8 cellular contexts compared by ENCODE assay signal in genomic region chr15:60389261-60390077, GRCh38. TPM values are rescaled to one million over a fixed set of nuclear protein-coding genes. Genes with fewer than 3 reads are reported as not detected.
DNase-seq lines count a peak whose midpoint lies in the region; ATAC-seq and TF ChIP-seq lines count a peak whose summit lies in the region.

No MANE protein-coding gene starts in this region.

- H2BK12ac ChIP-seq in neuronal stem cell (ENCODE audit: low read length): no peak overlapping the region

- H2BK15ac ChIP-seq in neuronal stem cell (ENCODE audit: low read length): no peak overlapping the region

- CTCF ChIA-PET in Caco-2 (lab: Charles Lee): no interaction called here
- CTCF ChIA-PET in T-cell (lab: Charles Lee): interaction anchor here (0.6 kb wide), 4 partner anchors 10 to 637 kb away, joined by 3 to 7 read pairs (median 4); no protein-coding TSS in a partner anchor

- H3K9ac ChIP-seq in neuronal stem cell (ENCODE audit: low read depth, low read length, poor library complexity): no peak overlapping the region

- H3K36me3 Mint-ChIP-seq in Caco-2 (ENCODE audit: insufficient read depth, unreplicated experiment) (peaks cover 98% of the 10 kb centered on the region), T-cell (peaks cover 14% of the 10 kb centered on the region)

- H3K4me1 Mint-ChIP-seq in Caco-2 (ENCODE audit: low read depth, unreplicated experiment) (peaks cover 60% of the 10 kb centered on the region), T-cell (peaks cover 31 to 78% (median 59%) of the 10 kb centered on the region in 3 donors)

- no peak overlapping the region for H3K4me2 ChIP-seq in neuronal stem cell (ENCODE audit: insufficient read depth, low read length, poor library complexity, severe bottlenecking)

- intact Hi-C loops in Caco-2 (cut with micrococcal nuclease; ENCODE audit: unreplicated experiment): no loop called here

- H3K4me3 Mint-ChIP-seq in Caco-2 (ENCODE audit: unreplicated experiment) (peak overlapping the region; percentile 12), T-cell (peak overlapping the region; percentile 29 to 62 (median 41))

- no peaks in the 10 kb centered on the region for H3K27me3 ChIP-seq in Caco-2 (replicated peaks; ENCODE audit: control insufficient read depth, insufficient read depth, low read length)
- no peaks in the 10 kb centered on the region for H3K27me3 ChIP-seq in tibial nerve
- peaks cover 0 to 12% (median 0%) of the 10 kb centered on the region in 3 experiments for H3K27me3 ChIP-seq in neuronal stem cell (ENCODE audit: control insufficient read depth in 3 of 3, insufficient read depth in 3 of 3, low read depth in 1 of 3, low read length in 3 of 3)

- H4K8ac ChIP-seq in neuronal stem cell (ENCODE audit: low read depth, low read length): no peak overlapping the region

- DNase-seq in Caco-2: no peak
- peak in 26 of 34 experiments; percentile 4 to 46 (median 19) for DNase-seq in T-cell
- DNase-seq in fibroblast of mammary gland (ENCODE audit: low read depth): no peak
- no peak for DNase-seq in tibial nerve (ENCODE audit: low spot score in 2 of 2)
- no peak for DNase-seq in COLO668 (lab: John Stamatoyannopoulos, UW; ENCODE audit: unreplicated experiment)
- no peak for DNase-seq in neuronal stem cell (ENCODE audit: low spot score)
- DNase-seq in NCI-H526 treated with DMSO at 0.1 percent for 48 hours (lab: John Stamatoyannopoulos, UW): no peak

- H3K9me3 Mint-ChIP-seq in Caco-2 (ENCODE audit: unreplicated experiment): no peaks in the 10 kb centered on the region
- no peaks in the 10 kb centered on the region for H3K9me3 Mint-ChIP-seq in T-cell

- H3K23ac ChIP-seq in neuronal stem cell (ENCODE audit: low read depth, low read length, poor library complexity): no peak overlapping the region

- H3K27me3 Mint-ChIP-seq in Caco-2 (ENCODE audit: insufficient read depth, unreplicated experiment) (no peaks in the 10 kb centered on the region), T-cell (no peaks in the 10 kb centered on the region)

- H3K18ac ChIP-seq in neuronal stem cell (ENCODE audit: low read length): no peak overlapping the region

- H3K4me1 ChIP-seq in Caco-2 (peaks cover 83% of the 10 kb centered on the region), tibial nerve (peaks cover 4 to 95% (median 76%) of the 10 kb centered on the region in 4 donors), neuronal stem cell (ENCODE audit: control insufficient read depth in 2 of 2, insufficient read depth in 1 of 2, low read depth in 1 of 2, low read length in 2 of 2) (peaks cover 15 to 16% of the 10 kb centered on the region in 2 donors)

- H3K14ac ChIP-seq in neuronal stem cell (ENCODE audit: low read length): no peak overlapping the region

- peak overlapping the region in 3 of 4 donors; percentile 19 to 100 (median 98) for H3K27ac ChIP-seq in tibial nerve
- H3K27ac ChIP-seq in neuronal stem cell (replicated peaks; ENCODE audit: low read length): no peak overlapping the region

- peak overlapping the region; percentile 76 for H3K27ac Mint-ChIP-seq in Caco-2 (ENCODE audit: unreplicated experiment)
- H3K27ac Mint-ChIP-seq in T-cell: peak overlapping the region; percentile 25 to 40

- TF ChIP-seq CTCF in Caco-2 (IDR thresholded peaks at IDR 0.05; ENCODE audit: insufficient read depth in 1 of 2, low read depth in 1 of 2, low read length in 1 of 2, severe bottlenecking in 1 of 2, unreplicated experiment in 1 of 2) (no peak), fibroblast of mammary gland (conservative IDR thresholded peaks at IDR 0.05; ENCODE audit: control insufficient read depth, insufficient read depth, low read depth, low read length) (no peak), tibial nerve (IDR thresholded peaks at IDR 0.05) (no peak)

- no peak overlapping the region for H2BK5ac ChIP-seq in neuronal stem cell (ENCODE audit: low read length)

- H2AK5ac ChIP-seq in neuronal stem cell (ENCODE audit: low read depth, low read length): no peak overlapping the region

- WGBS in tibial nerve, 2 donors: 26 to 32% methylated on average over 8 of the region's 8 CpGs
- no CpG with 5 or more reads among the region's 8 CpGs for WGBS in neuronal stem cell (ENCODE audit: extremely low coverage in 2 of 2, insufficient read length in 2 of 2, insufficient replicate concordance in 1 of 2), 2 donors

- H3K4ac ChIP-seq in neuronal stem cell (ENCODE audit: low read length): no peak overlapping the region

- TF ChIP-seq EP300 in tibial nerve (IDR thresholded peaks at IDR 0.05): no peak

- H2AFZ ChIP-seq in neuronal stem cell (ENCODE audit: low read length): no peak overlapping the region

- ATAC-seq in GM21723 (IDR thresholded peaks at IDR 0.05; ENCODE audit: unreplicated experiment) (peak; percentile 90), T-cell (replicated peaks in 1 of 4) (peak; percentile 74 to 97 (median 78))

- H3K4me3 ChIP-seq in Caco-2 (ENCODE audit: low read depth, low read length): no peak overlapping the region
- H3K4me3 ChIP-seq in fibroblast of mammary gland (ENCODE audit: control insufficient read depth, low read depth, low read length): peak overlapping the region; percentile 20
- H3K4me3 ChIP-seq in tibial nerve: peak overlapping the region in 1 of 4 donors; percentile 12
- no peak overlapping the region for H3K4me3 ChIP-seq in neuronal stem cell (ENCODE audit: low read length in 2 of 2)

- no peak overlapping the region for H4K91ac ChIP-seq in neuronal stem cell (ENCODE audit: low read depth, low read length, poor library complexity)

- H2BK120ac ChIP-seq in neuronal stem cell (ENCODE audit: low read depth, low read length): no peak overlapping the region

- H3K9me3 ChIP-seq in Caco-2 (no peaks in the 10 kb centered on the region), tibial nerve (no peaks in the 10 kb centered on the region), neuronal stem cell (replicated peaks in 1 of 2; ENCODE audit: control insufficient read depth in 2 of 2, insufficient read depth in 1 of 2, low read depth in 1 of 2, low read length in 2 of 2) (no peaks in the 10 kb centered on the region)

- TF ChIP-seq POLR2A in tibial nerve (IDR thresholded peaks at IDR 0.05): no peak

- H3K79me1 ChIP-seq in neuronal stem cell (ENCODE audit: low read depth, low read length): no peaks in the 10 kb centered on the region

- POLR2A ChIA-PET in Caco-2 (lab: Charles Lee) (interaction anchor here (0.6 kb wide), 2 partner anchors 20 to 200 kb away, joined by 3 to 6 read pairs; no protein-coding TSS in a partner anchor), T-cell (lab: Charles Lee) (no interaction called here)

- BruUV-seq in Caco-2 (replicated peaks; lab: Mats Ljungman, UMichigan): no TSS peak

- peaks cover 3% of the 10 kb centered on the region; the same call in 1 of the 2 replicates for H3K36me3 ChIP-seq in Caco-2 (ENCODE audit: control insufficient read depth, insufficient read depth, low read length)
- H3K36me3 ChIP-seq in tibial nerve: peaks cover 0 to 8% (median 0%) of the 10 kb centered on the region in 3 donors
- no peaks in the 10 kb centered on the region for H3K36me3 ChIP-seq in neuronal stem cell (replicated peaks in 1 of 2; ENCODE audit: control insufficient read depth in 2 of 2, insufficient read depth in 2 of 2, low read length in 2 of 2)

RNA-seq across cellular contexts. Expression of gene ANXA2, which starts 8.3 kb away (rescaled TPM):
- 1,141 and 1,158 TPM in 2 replicates for total RNA-seq in Caco-2 (2022)
- total RNA-seq in T-cell: 100 to 1,000 TPM in 4 of 5 donors, 10 to 100 TPM in 1; 59.4 to 223 (median 159) TPM
- 1,000 to 10,000 TPM in 2 of 4 donors, 100 to 1,000 TPM in 2; 747 to 1,181 (median 1,009) TPM for total RNA-seq in tibial nerve
- 93.2 TPM for polyA plus RNA-seq in neuronal stem cell (2013, experiment 1 of 2)
- polyA plus RNA-seq in neuronal stem cell (2013, experiment 2 of 2): 92.4 TPM

Comparison
In these comparisons a context has a peak if more than half of its experiments do, and no peak if none do; other contexts are left out.
1. DNase-seq: peak in T-cell (26 of 34); none in Caco-2 (0 of 2), fibroblast of mammary gland (single experiment), tibial nerve (0 of 2), COLO668 (single experiment), neuronal stem cell (single experiment) and NCI-H526 treated with DMSO at 0.1 percent for 48 hours (single experiment).